Comparison of ENCODE assay signal across 1 cellular context in genomic region chr14:64878775-64879634, GRCh38.
TF ChIP-seq lines count a peak whose summit lies in the region.

No MANE protein-coding gene starts in this region.

TF ChIP-seq in HepG2, 621 proteins besides CTCF, POLR2A, EP300 and RAD21:
- no peak for TF ChIP-seq ETV6 (CRISPR knock-in tag; conservative IDR thresholded peaks at IDR 0.05)
- TF ChIP-seq, protein P1, sequence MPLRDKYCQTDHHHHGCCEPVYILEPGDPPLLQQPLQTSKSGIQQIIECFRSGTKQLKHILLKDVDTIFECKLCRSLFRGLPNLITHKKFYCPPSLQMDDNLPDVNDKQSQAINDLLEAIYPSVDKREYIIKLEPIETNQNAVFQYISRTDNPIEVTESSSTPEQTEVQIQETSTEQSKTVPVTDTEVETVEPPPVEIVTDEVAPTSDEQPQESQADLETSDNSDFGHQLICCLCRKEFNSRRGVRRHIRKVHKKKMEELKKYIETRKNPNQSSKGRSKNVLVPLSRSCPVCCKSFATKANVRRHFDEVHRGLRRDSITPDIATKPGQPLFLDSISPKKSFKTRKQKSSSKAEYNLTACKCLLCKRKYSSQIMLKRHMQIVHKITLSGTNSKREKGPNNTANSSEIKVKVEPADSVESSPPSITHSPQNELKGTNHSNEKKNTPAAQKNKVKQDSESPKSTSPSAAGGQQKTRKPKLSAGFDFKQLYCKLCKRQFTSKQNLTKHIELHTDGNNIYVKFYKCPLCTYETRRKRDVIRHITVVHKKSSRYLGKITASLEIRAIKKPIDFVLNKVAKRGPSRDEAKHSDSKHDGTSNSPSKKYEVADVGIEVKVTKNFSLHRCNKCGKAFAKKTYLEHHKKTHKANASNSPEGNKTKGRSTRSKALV (CRISPR knock-in tag; IDR thresholded peaks at IDR 0.05), result peak; percentile 82; the same call in 1 of the 2 replicates
